ENCODE assay signal across 6 cellular contexts in genomic region chr6:32973934-32974333, GRCh38. TPM values are rescaled to one million over a fixed set of nuclear protein-coding genes. Genes with fewer than 3 reads are reported as not detected.
DNase-seq lines count a peak whose midpoint lies in the region; ATAC-seq and TF ChIP-seq lines count a peak whose summit lies in the region.

No MANE protein-coding gene starts in this region.

- H3K36me3 ChIP-seq in BLaER1 (peaks cover 67% of the 10 kb centered on the region), MM.1S (replicated peaks; ENCODE audit: insufficient read depth, low read length) (peaks cover 55% of the 10 kb centered on the region), osteoblast (ENCODE audit: insufficient read depth, low read length) (peaks cover 68% of the 10 kb centered on the region)

- H3K27ac ChIP-seq in BLaER1 (peak overlapping the region; percentile 94), MM.1S (ENCODE audit: low read length) (peak overlapping the region; percentile 100; the same call in 1 of the 2 replicates), osteoblast (ENCODE audit: low read depth, low read length) (peak overlapping the region; percentile 67)

- H3K9me2 ChIP-seq in MM.1S (replicated peaks; ENCODE audit: insufficient read depth, low read length) = no peaks in the 10 kb centered on the region

- peaks cover 44% of the 10 kb centered on the region for H3K4me1 ChIP-seq in BLaER1
- peaks cover 18% of the 10 kb centered on the region for H3K4me1 ChIP-seq in MM.1S (ENCODE audit: low read length)
- H3K4me1 ChIP-seq in osteoblast (ENCODE audit: insufficient read depth, low read length) = peaks cover 33% of the 10 kb centered on the region

- peaks cover 68% of the 10 kb centered on the region for H4K20me1 ChIP-seq in BLaER1
- peaks cover 66% of the 10 kb centered on the region for H4K20me1 ChIP-seq in MM.1S (ENCODE audit: insufficient read depth, low read length)
- peaks cover 69% of the 10 kb centered on the region for H4K20me1 ChIP-seq in osteoblast (ENCODE audit: insufficient read depth, low read length)

- H3K79me2 ChIP-seq in MM.1S (ENCODE audit: low read length) = peaks cover 90% of the 10 kb centered on the region
- H3K79me2 ChIP-seq in osteoblast (ENCODE audit: insufficient read depth, low read length) = peaks cover 71% of the 10 kb centered on the region

- TF ChIP-seq CTCF in MM.1S (IDR thresholded peaks at IDR 0.05; ENCODE audit: low read length) = no peak
- no peak for TF ChIP-seq CTCF in osteoblast (IDR thresholded peaks at IDR 0.05; ENCODE audit: extremely low read depth, low read depth, low read length)

- no peak overlapping the region for H2AFZ ChIP-seq in MM.1S (ENCODE audit: low read length)
- H2AFZ ChIP-seq in osteoblast (ENCODE audit: low read length) = no peak overlapping the region

- H3K9ac ChIP-seq in BLaER1 (peak overlapping the region; percentile 99), MM.1S (ENCODE audit: low read length) (peak overlapping the region; percentile 92)

- H3K27me3 ChIP-seq in BLaER1 (no peaks in the 10 kb centered on the region), MM.1S (replicated peaks; ENCODE audit: insufficient read depth, low read length) (no peaks in the 10 kb centered on the region), osteoblast (ENCODE audit: insufficient read depth, low read length) (no peaks in the 10 kb centered on the region)

- peak; percentile 55 for DNase-seq in MM.1S
- peak; percentile 58 for DNase-seq in central memory CD4-positive, alpha-beta T cell
- peak; percentile 89 for DNase-seq in osteoblast (ENCODE audit: insufficient read length, low spot score, missing footprints)
- DNase-seq in left lobe of liver (ENCODE audit: low spot score) = no peak

- ATAC-seq in HG03378 (IDR thresholded peaks at IDR 0.05; ENCODE audit: unreplicated experiment) = no peak
- ATAC-seq in left lobe of liver = no peak

- peaks cover 92% of the 10 kb centered on the region for H3F3A ChIP-seq in MM.1S (ENCODE audit: insufficient read depth, low read length)

- H3K4me2 ChIP-seq in BLaER1 = peak overlapping the region; percentile 99
- peak overlapping the region; percentile 87 for H3K4me2 ChIP-seq in MM.1S (ENCODE audit: low read depth, low read length)
- peak overlapping the region; percentile 98 for H3K4me2 ChIP-seq in osteoblast (ENCODE audit: insufficient read depth, low read length)

- peak overlapping the region; percentile 100 for H3K4me3 ChIP-seq in BLaER1
- H3K4me3 ChIP-seq in MM.1S (ENCODE audit: low read length) = peak overlapping the region; percentile 91
- H3K4me3 ChIP-seq in osteoblast (ENCODE audit: insufficient read depth, low read length) = peak overlapping the region; percentile 82

- no peaks in the 10 kb centered on the region; the same call in 1 of the 2 replicates for H3K9me3 ChIP-seq in BLaER1
- no peaks in the 10 kb centered on the region for H3K9me3 ChIP-seq in MM.1S (replicated peaks; ENCODE audit: insufficient read depth, low read length)
- no peaks in the 10 kb centered on the region for H3K9me3 ChIP-seq in osteoblast (ENCODE audit: low read depth, low read length)

RNA-seq across cellular contexts. Expression of gene BRD2, which starts 5.5 kb away (rescaled TPM):
- total RNA-seq in osteoblast (116 and 119 TPM in 2 replicates), left lobe of liver (76.2 TPM)

RNA-seq across cellular contexts. Expression of gene HLA-DMA, which starts 21.0 kb away (rescaled TPM):
- total RNA-seq in osteoblast (9.0 and 20.0 TPM in 2 replicates), left lobe of liver (6.6 TPM)

RNA-seq across cellular contexts. Expression of gene HLA-DMB, which starts 33.1 kb away (rescaled TPM):
- 2.2 and 8.3 TPM in 2 replicates for total RNA-seq in osteoblast
- 2.6 TPM for total RNA-seq in left lobe of liver

RNA-seq across cellular contexts. Expression of gene HLA-DOA, which starts 35.5 kb away (rescaled TPM):
- total RNA-seq in osteoblast = under 0.01 and 2.4 TPM in 2 replicates
- total RNA-seq in left lobe of liver = 0.70 TPM
